ENCODE assay signal across 8 cellular contexts in genomic region chr2:175167792-175168563, GRCh38. TPM values are rescaled to one million over a fixed set of nuclear protein-coding genes. Genes with fewer than 3 reads are reported as not detected.
DNase-seq lines count a peak whose midpoint lies in the region; ATAC-seq and TF ChIP-seq lines count a peak whose summit lies in the region.

Gene ATF2 (minus strand): TSS chr2:175168203. CDS start chr2:175136443, 31,760 bp downstream.

- H3K4me1 Mint-ChIP-seq in activated naive CD8-positive, alpha-beta T cell (ENCODE audit: low read depth), result peaks cover 58% of the 10 kb centered on the region

- ATAC-seq in HG02623 (IDR thresholded peaks at IDR 0.05; ENCODE audit: unreplicated experiment), result peak; percentile 93

- peak; percentile 1 for TF ChIP-seq CTCF in GM10248 (IDR thresholded peaks at IDR 0.05; ENCODE audit: control extremely low read depth, extremely low read depth, low read depth, missing control alignments)

- CTCF ChIA-PET in GM10248 (lab: Yijun Ruan, JAX), result interaction anchor here (0.9 to 2.2 kb wide), 5 partner anchors 9 to 56 kb away, joined by 3 to 16 read pairs (median 6); no protein-coding TSS in a partner anchor

- H3K4me3 Mint-ChIP-seq in activated naive CD8-positive, alpha-beta T cell, result peak within 1 kb of the TSS; percentile 100

- H3K27ac ChIP-seq in temporal lobe (ENCODE audit: low read depth, low read length), result peak within 1 kb of the TSS; percentile 95

- H3K27ac Mint-ChIP-seq in activated naive CD8-positive, alpha-beta T cell, result peak within 1 kb of the TSS; percentile 99

- H3K27me3 Mint-ChIP-seq in activated naive CD8-positive, alpha-beta T cell, result no peaks in the 10 kb centered on the region

- POLR2A ChIA-PET in GM10248 (lab: Yijun Ruan, JAX), result interaction anchor here (0.6 to 0.9 kb wide), 6 partner anchors 10 to 834 kb away, joined by 3 to 4 read pairs (median 4); partner anchors contain the start of gene LNPK

- H3K36me3 Mint-ChIP-seq in activated naive CD8-positive, alpha-beta T cell, result no peaks in the 10 kb centered on the region

- no peaks in the 10 kb centered on the region for H3K9me3 Mint-ChIP-seq in activated naive CD8-positive, alpha-beta T cell (ENCODE audit: low read depth)

- DNase-seq in GM10248 (ENCODE audit: extremely low spot score) (peak; percentile 96), NCI-H1105 (lab: John Stamatoyannopoulos, UW) (peak; percentile 99), SKM-1 treated with dmso at 0.1 percent for 144 hours (lab: John Stamatoyannopoulos, UW; ENCODE audit: unreplicated experiment) (peak; percentile 99), glomerular endothelial cell (ENCODE audit: extremely low read depth, low read depth, low spot score) (peak; percentile 95), occipital lobe (lab: John Stamatoyannopoulos, UW) (peak; percentile 99)

RNA-seq across cellular contexts. Expression of gene ATF2, which starts in this region (rescaled TPM):
- total RNA-seq in glomerular endothelial cell (31.1 and 47.4 TPM in 2 replicates), occipital lobe (158 TPM), temporal lobe (94.4 TPM)

Comparison
In these comparisons a context has a peak if more than half of its experiments do, and no peak if none do; other contexts are left out.
1. Peak in every context shown above with its lines: DNase-seq, ATAC-seq and H3K27ac ChIP-seq.